In genomic region chr9:36928210-36928609, GRCh38 we compare ENCODE assay signal across 23 cellular contexts.
DNase-seq lines count a peak whose midpoint lies in the region; ATAC-seq, FAIRE-seq and TF ChIP-seq lines count a peak whose summit lies in the region.
"Had no signal": no experiment of that assay in that cellular context is flagged by ENCODE, and none has a peak within 500 bp of the region (broad histone marks: within the 10 kb centered on the region; RNA-seq: fewer than 3 reads in every experiment).

No MANE protein-coding gene starts in this region.

- H3K27ac ChIP-seq in breast epithelium, result no peak overlapping the region
- H3K27ac ChIP-seq in HCT116 (ENCODE audit: low read depth, low read length), result no peak overlapping the region
- no peak overlapping the region for H3K27ac ChIP-seq in pancreas
- H3K27ac ChIP-seq: colonic mucosa, esophagus muscularis mucosa, GM23248 had no signal

- H3K27ac Mint-ChIP-seq in MCF 10A (ENCODE audit: low read depth, unreplicated experiment) (no peak overlapping the region), T-helper 17 cell (no peak overlapping the region)
- peak overlapping the region; percentile 79 for H3K27ac Mint-ChIP-seq in stimulated activated memory B cell treated with anti-CD40 and anti-IgM and Interleukin-4, amounts not matched to agents 10 μg/mL and 1 μg/mL and 100 μg/mL, for 72 hours

- intact Hi-C loops in MCF 10A (cut with micrococcal nuclease) (no loop called here), breast epithelium (cut with DNase I; ENCODE audit: low total_unique reads) (no loop called here), HCT116 (cut with micrococcal nuclease) (no loop called here), pancreas (cut with DNase I) (no loop called here)

- no peaks in the 10 kb centered on the region for H3K36me3 Mint-ChIP-seq in MCF 10A (ENCODE audit: insufficient read depth, unreplicated experiment)
- no peaks in the 10 kb centered on the region for H3K36me3 Mint-ChIP-seq in T-helper 17 cell (ENCODE audit: low read depth)
- H3K36me3 Mint-ChIP-seq in stimulated activated memory B cell treated with anti-CD40 and anti-IgM and Interleukin-4, amounts not matched to agents 10 μg/mL and 1 μg/mL and 100 μg/mL, for 72 hours, result peaks cover 87% of the 10 kb centered on the region

- H3K4me1 ChIP-seq in breast epithelium (no peaks in the 10 kb centered on the region), HCT116 (ENCODE audit: control insufficient read depth in 1 of 2, insufficient read depth in 2 of 2, low read length in 2 of 2) (peaks cover 12 to 40% of the 10 kb centered on the region in 2 experiments), pancreas (no peaks in the 10 kb centered on the region)
- H3K4me1 ChIP-seq: colonic mucosa, esophagus muscularis mucosa had no signal

- H3K27me3 ChIP-seq in breast epithelium, result peaks cover 0 to 4% of the 10 kb centered on the region in 2 donors
- H3K27me3 ChIP-seq in HCT116 (ENCODE audit: insufficient read depth, low read length), result peaks cover 7% of the 10 kb centered on the region; the same call in 1 of the 2 replicates
- H3K27me3 ChIP-seq in pancreas, result no peaks in the 10 kb centered on the region
- H3K27me3 ChIP-seq: colonic mucosa had no signal

- TF ChIP-seq CTCF in MCF 10A (IDR thresholded peaks at IDR 0.05; ENCODE audit: unreplicated experiment) (no peak), breast epithelium (IDR thresholded peaks at IDR 0.05) (no peak), HCT116 (IDR thresholded peaks at IDR 0.05 in 2 of 3, conservative IDR thresholded peaks at IDR 0.05 in 1 of 3; ENCODE audit: borderline replicate concordance in 1 of 3, insufficient read depth in 1 of 3, low read depth in 2 of 3, low read length in 2 of 3) (no peak), pancreas (IDR thresholded peaks at IDR 0.05) (no peak)

- POLR2A ChIA-PET in MCF 10A (lab: Yijun Ruan, JAX) (no interaction called here), HCT116 (lab: Charles Lee) (interaction anchor here (0.5 kb wide), 1 partner anchor 531 kb away, joined by 3 read pairs; no protein-coding TSS in a partner anchor)

- H4K20me1 ChIP-seq in HCT116 (ENCODE audit: insufficient read depth), result no peaks in the 10 kb centered on the region

- no peak overlapping the region for H3K9ac ChIP-seq in HCT116 (ENCODE audit: low read length)
- H3K9ac ChIP-seq: GM23248 had no signal

- H3K36me3 ChIP-seq in breast epithelium (no peaks in the 10 kb centered on the region), HCT116 (ENCODE audit: control insufficient read depth in 1 of 2, insufficient read depth in 2 of 2, low read length in 2 of 2) (no peaks in the 10 kb centered on the region), pancreas (no peaks in the 10 kb centered on the region)
- H3K36me3 ChIP-seq: colonic mucosa, esophagus muscularis mucosa had no signal

- H3K4me1 Mint-ChIP-seq in MCF 10A (ENCODE audit: insufficient read depth, unreplicated experiment) (peaks cover 25% of the 10 kb centered on the region), T-helper 17 cell (peaks cover 13% of the 10 kb centered on the region)
- peaks cover 88% of the 10 kb centered on the region for H3K4me1 Mint-ChIP-seq in stimulated activated memory B cell treated with anti-CD40 and anti-IgM and Interleukin-4, amounts not matched to agents 10 μg/mL and 1 μg/mL and 100 μg/mL, for 72 hours

- RAD21 ChIA-PET in HCT116 (lab: Charles Lee; ENCODE audit: low non-redundant PET in 1 of 2, low total read pairs in 2 of 2, uncharacterized antibody in 2 of 2, unreplicated experiment in 2 of 2), result no interaction called here

- CTCF ChIA-PET in MCF 10A (lab: Yijun Ruan, JAX) (no interaction called here), HCT116 (lab: Charles Lee) (no interaction called here)

- TF ChIP-seq POLR2A in breast epithelium (IDR thresholded peaks at IDR 0.05) (no peak), HCT116 (IDR thresholded peaks at IDR 0.05; ENCODE audit: borderline replicate concordance, extremely low read depth, insufficient read depth, insufficient read length) (peak; percentile 76)

- 91 to 94% methylated on average over 2 of the region's 2 CpGs for WGBS in pancreas, 2 donors

- FAIRE-seq in pancreas (lab: Jason Lieb, UNC), result no peak
- FAIRE-seq: frontal cortex had no signal

- no peaks in the 10 kb centered on the region for H3K27me3 Mint-ChIP-seq in MCF 10A (ENCODE audit: insufficient read depth, unreplicated experiment)
- peaks cover 27% of the 10 kb centered on the region for H3K27me3 Mint-ChIP-seq in T-helper 17 cell
- H3K27me3 Mint-ChIP-seq in stimulated activated memory B cell treated with anti-CD40 and anti-IgM and Interleukin-4, amounts not matched to agents 10 μg/mL and 1 μg/mL and 100 μg/mL, for 72 hours, result no peaks in the 10 kb centered on the region

- peaks cover 7% of the 10 kb centered on the region for H3K9me3 Mint-ChIP-seq in MCF 10A (ENCODE audit: unreplicated experiment)
- H3K9me3 Mint-ChIP-seq in stimulated activated memory B cell treated with anti-CD40 and anti-IgM and Interleukin-4, amounts not matched to agents 10 μg/mL and 1 μg/mL and 100 μg/mL, for 72 hours, result peaks cover 4% of the 10 kb centered on the region

- H3K9me3 ChIP-seq in breast epithelium, result peaks cover 0 to 5% of the 10 kb centered on the region in 2 donors
- no peaks in the 10 kb centered on the region for H3K9me3 ChIP-seq in HCT116 (ENCODE audit: control insufficient read depth in 1 of 2, insufficient read depth in 1 of 2, low read depth in 1 of 2, low read length in 2 of 2)
- H3K9me3 ChIP-seq in T-helper 17 cell (ENCODE audit: control insufficient read depth, low read length, poor library complexity, severe bottlenecking), result no peaks in the 10 kb centered on the region
- no peaks in the 10 kb centered on the region for H3K9me3 ChIP-seq in pancreas
- H3K9me3 ChIP-seq: colonic mucosa, mucosa of descending colon had no signal

- BruUV-seq in MCF 10A (replicated peaks; lab: Mats Ljungman, UMichigan) (TSS peak; percentile 48), HCT116 (replicated peaks; lab: Mats Ljungman, UMichigan) (no TSS peak)

- no peaks in the 10 kb centered on the region for H3K79me2 ChIP-seq in HCT116 (ENCODE audit: insufficient read depth, low read length)

- H2AFZ ChIP-seq in HCT116 (ENCODE audit: low read depth, low read length, poor library complexity, severe bottlenecking), result no peak overlapping the region
- H2AFZ ChIP-seq: GM23248 had no signal

- DNase-seq in MCF 10A (ENCODE audit: unreplicated experiment) (no peak), breast epithelium (ENCODE audit: low spot score in 2 of 2) (no peak), HCT116 (ENCODE audit: low read depth, low spot score) (no peak), T-helper 17 cell (no peak), superior temporal gyrus (ENCODE audit: extremely low spot score) (no peak), pancreas (no peak)
- no peak for DNase-seq in stimulated activated CD4-positive, alpha-beta T cell treated with anti-CD3 and anti-CD28 coated beads, Interleukin-12 subunit alpha, Interleukin-12 subunit beta, amount 100 ng/mL, for 4 hours
- DNase-seq: activated CD4-positive, alpha-beta T cell treated with anti-CD3 and anti-CD28 coated beads, Interleukin-2, amount 50 U/mL, for 1 hour; colonic mucosa; COR-L47; DMS79 treated with DMSO at 0.1 percent for 48 hours; hypothalamus; islet precursor cell; mucosa of descending colon; NCI-H1092 treated with DMSO at 0.1 percent for 48 hours; NCI-H446; SHP77 treated with DMSO at 0.1 percent for 48 hours; stimulated activated naive CD4-positive, alpha-beta T cell treated with Interleukin-2 at 50 U/mL for 16 hours; trophoblast cell had no signal

- ATAC-seq in HCT116 (no peak), T-helper 17 cell (no peak), pancreas (no peak)
- ATAC-seq in stimulated activated memory B cell treated with anti-CD40 and anti-IgM and Interleukin-4, amounts not matched to agents 10 μg/mL and 1 μg/mL and 100 μg/mL, for 72 hours, result no peak

- H3K4me3 Mint-ChIP-seq in MCF 10A (ENCODE audit: unreplicated experiment), result no peak overlapping the region
- peak overlapping the region; percentile 5 for H3K4me3 Mint-ChIP-seq in T-helper 17 cell
- H3K4me3 Mint-ChIP-seq in stimulated activated memory B cell treated with anti-CD40 and anti-IgM and Interleukin-4, amounts not matched to agents 10 μg/mL and 1 μg/mL and 100 μg/mL, for 72 hours, result no peak overlapping the region

- no peak for TF ChIP-seq RAD21 in HCT116 (IDR thresholded peaks at IDR 0.05; ENCODE audit: low read depth)

- H3K4me2 ChIP-seq in HCT116 (ENCODE audit: low read length), result 0 out of 2 replicates have a peak overlapping the region, but pooled peaks have one; percentile 34

- no peaks in the 10 kb centered on the region for H3K9me2 ChIP-seq in HCT116 (ENCODE audit: insufficient read depth)

- H3K4me3 ChIP-seq in breast epithelium (no peak overlapping the region), HCT116 (replicated peaks in 1 of 2; ENCODE audit: low read depth in 1 of 2, low read length in 2 of 2) (no peak overlapping the region), pancreas (no peak overlapping the region)
- H3K4me3 ChIP-seq: colonic mucosa, esophagus muscularis mucosa, GM23248, mucosa of descending colon had no signal

TF ChIP-seq in HCT116, 20 proteins besides CTCF, POLR2A, EP300 and RAD21 (continues in another document):
- TF ChIP-seq EZH2 (IDR thresholded peaks at IDR 0.05) (no peak), CEBPB (IDR thresholded peaks at IDR 0.05; ENCODE audit: low read depth) (no peak), POLR2AphosphoS5 (IDR thresholded peaks at IDR 0.05; ENCODE audit: low read depth, low read length) (no peak), EZH2phosphoT487 (IDR thresholded peaks at IDR 0.05; ENCODE audit: borderline replicate concordance) (no peak), TCF7L2 (IDR thresholded peaks at IDR 0.05; ENCODE audit: borderline replicate concordance, extremely low read depth, insufficient read depth, insufficient read length) (no peak)
